ENCODE assay signal across 6 cellular contexts in genomic region chr15:53482055-53482454, GRCh38.
"Had no signal": no experiment of that assay in that cellular context is flagged by ENCODE, and none has a peak within 500 bp of the region (broad histone marks: within the 10 kb centered on the region; RNA-seq: fewer than 3 reads in every experiment).

No MANE protein-coding gene starts in this region.

- H3K27ac ChIP-seq: HL-60 had no signal

- FAIRE-seq: HepG2, HTR-8/SVneo, K562 had no signal

- ATAC-seq: HepG2, K562 had no signal

- H3K4me3 ChIP-seq: K562 had no signal

- DNase-seq: IMR-90, KBM-7 had no signal
